ENCODE assay signal across 8 cellular contexts in genomic region chr13:52449323-52450011, GRCh38. TPM values are rescaled to one million over a fixed set of nuclear protein-coding genes. Genes with fewer than 3 reads are reported as not detected.
DNase-seq lines count a peak whose midpoint lies in the region; ATAC-seq and TF ChIP-seq lines count a peak whose summit lies in the region.

No MANE protein-coding gene starts in this region.

- H3K79me2 ChIP-seq in mammary epithelial cell (ENCODE audit: insufficient read depth, low read length), result peaks cover 53% of the 10 kb centered on the region

- H3K4me2 ChIP-seq in mammary epithelial cell (ENCODE audit: insufficient read depth, low read depth, low read length) (peak overlapping the region; percentile 93), mesenchymal stem cell (ENCODE audit: low read length, poor library complexity, severe bottlenecking) (peak overlapping the region; percentile 75)

- no peak overlapping the region for H2BK5ac ChIP-seq in mesenchymal stem cell (ENCODE audit: low read depth, low read length, poor library complexity, severe bottlenecking)

- no peak overlapping the region for H2BK15ac ChIP-seq in mesenchymal stem cell (ENCODE audit: low read depth, poor library complexity, severe bottlenecking)

- no peak overlapping the region for H2BK120ac ChIP-seq in mesenchymal stem cell (ENCODE audit: low read depth, low read length)

- H3K27me3 ChIP-seq in mammary epithelial cell (ENCODE audit: insufficient read depth, low read length), result no peaks in the 10 kb centered on the region
- H3K27me3 ChIP-seq in mesenchymal stem cell (ENCODE audit: control insufficient read depth in 1 of 2, insufficient read depth in 1 of 2, low read length in 2 of 2), result no peaks in the 10 kb centered on the region

- H4K91ac ChIP-seq in mesenchymal stem cell (ENCODE audit: low read length), result peak overlapping the region; percentile 98

- TF ChIP-seq CTCF in mammary epithelial cell (conservative IDR thresholded peaks at IDR 0.05 in 1 of 2, IDR thresholded peaks at IDR 0.05 in 1 of 2; ENCODE audit: extremely low read depth in 1 of 2, insufficient read depth in 1 of 2, low read depth in 1 of 2, low read length in 2 of 2), result no peak

- peak overlapping the region in 1 of 2 experiments; percentile 99 for H3K14ac ChIP-seq in mesenchymal stem cell (ENCODE audit: low read length in 2 of 2)

- 1% methylated on average over 10 of the region's 11 CpGs for WGBS in mammary epithelial cell (ENCODE audit: low coverage, missing lambda C conversion rate)
- WGBS in mesenchymal stem cell, result 15% methylated on average over 9 of the region's 11 CpGs

- H3K23ac ChIP-seq in mesenchymal stem cell (ENCODE audit: low read length in 2 of 2), result peak overlapping the region in 1 of 2 experiments; percentile 89

- H4K20me1 ChIP-seq in mammary epithelial cell (ENCODE audit: insufficient read depth, low read length), result no peaks in the 10 kb centered on the region

- DNase-seq in G401 (ENCODE audit: low spot score) (peak; percentile 66), KG1 (lab: John Stamatoyannopoulos, UW) (peak; percentile 19), mammary epithelial cell (peak; percentile 20), mesenchymal stem cell (peak; percentile 19), NCI-H1930 (lab: John Stamatoyannopoulos, UW) (no peak)

- in situ Hi-C loops in G401 (cut with HindIII; ENCODE audit: low sequenced_read_pairs), result no loop called here
- in situ Hi-C loops in mammary epithelial cell (cut with MboI; ENCODE audit: low sequenced_read_pairs in 2 of 2), result loop anchor here (5.0 to 25.0 kb wide), 5 partner anchors 37 to 437 kb away; partner anchors contain the start of genes ALG11 (in 1 of the 2), ATP7B (in 1 of the 2) and UTP14C (in 1 of the 2)

- no peak for ATAC-seq in HG02623 (IDR thresholded peaks at IDR 0.05; ENCODE audit: unreplicated experiment)
- no peak for ATAC-seq in HG03196 (IDR thresholded peaks at IDR 0.05; ENCODE audit: unreplicated experiment)
- no peak for ATAC-seq in GM21737 (IDR thresholded peaks at IDR 0.05; ENCODE audit: unreplicated experiment)

- H3K18ac ChIP-seq in mesenchymal stem cell (ENCODE audit: low read depth in 1 of 2, low read length in 2 of 2), result peak overlapping the region; percentile 99 to 100

- dilution Hi-C loops in mammary epithelial cell (cut with HindIII; ENCODE audit: low sequenced_read_pairs), result loop anchor here (5.0 kb wide), 1 partner anchor 97 kb away; no protein-coding TSS in a partner anchor

- BruUV-seq in mammary epithelial cell (replicated peaks; lab: Mats Ljungman, UMichigan), result TSS peak; percentile 43

- CTCF ChIA-PET in mammary epithelial cell (lab: Charles Lee; ENCODE audit: low non-redundant PET), result interaction anchor here (1.1 kb wide), 1 partner anchor 213 kb away, joined by 6 read pairs; no protein-coding TSS in a partner anchor

- H3K27ac ChIP-seq in mammary epithelial cell (ENCODE audit: insufficient read depth, low read depth, low read length) (peak overlapping the region; percentile 79), mesenchymal stem cell (ENCODE audit: low read length, poor library complexity, severe bottlenecking) (peak overlapping the region; percentile 85)

- peaks cover 7% of the 10 kb centered on the region for H3K79me1 ChIP-seq in mesenchymal stem cell (replicated peaks; ENCODE audit: low read length, poor library complexity, severe bottlenecking)

- intact Hi-C loops in mammary epithelial cell (cut with micrococcal nuclease), result loop anchor here (1.0 to 10.0 kb wide), 8 partner anchors 45 to 635 kb away; partner anchors contain the start of genes ALG11, ATP7B, NEK3 and NEK5

- H3K36me3 ChIP-seq in mammary epithelial cell (ENCODE audit: insufficient read depth, low read length), result peaks cover 3% of the 10 kb centered on the region
- peaks cover 0 to 8% of the 10 kb centered on the region in 2 experiments for H3K36me3 ChIP-seq in mesenchymal stem cell (ENCODE audit: control insufficient read depth in 1 of 2, insufficient read depth in 2 of 2, low read depth in 1 of 2, low read length in 2 of 2)

- peak overlapping the region; percentile 100 for H4K8ac ChIP-seq in mesenchymal stem cell (ENCODE audit: low read length)

- peak overlapping the region; percentile 85 for H3K9ac ChIP-seq in mammary epithelial cell (ENCODE audit: insufficient read depth, low read length)
- peak overlapping the region; percentile 89 for H3K9ac ChIP-seq in mesenchymal stem cell (ENCODE audit: low read length)

- no peak overlapping the region for H2AK5ac ChIP-seq in mesenchymal stem cell (ENCODE audit: low read length, severe bottlenecking)

- H2AFZ ChIP-seq in mammary epithelial cell (ENCODE audit: low read depth, low read length) (peak overlapping the region; percentile 95), mesenchymal stem cell (ENCODE audit: low read depth, low read length) (no peak overlapping the region)

- peak overlapping the region in 1 of 2 experiments; percentile 51 for H2BK12ac ChIP-seq in mesenchymal stem cell (ENCODE audit: low read length in 2 of 2)

- peaks cover 42% of the 10 kb centered on the region for H3K4me1 ChIP-seq in mammary epithelial cell (ENCODE audit: insufficient read depth, low read length)
- peaks cover 9% of the 10 kb centered on the region for H3K4me1 ChIP-seq in mesenchymal stem cell (ENCODE audit: control insufficient read depth, insufficient read depth, low read depth, low read length)

- H3K4ac ChIP-seq in mesenchymal stem cell (ENCODE audit: low read depth in 1 of 2, low read length in 2 of 2), result peak overlapping the region; percentile 24 to 98

- H3K4me3 ChIP-seq in mammary epithelial cell (replicated peaks in 1 of 3; ENCODE audit: insufficient read depth in 1 of 3, low read depth in 2 of 3, low read length in 3 of 3), result peak overlapping the region; percentile 72 to 85 (median 73)
- H3K4me3 ChIP-seq in mesenchymal stem cell (ENCODE audit: insufficient read depth in 1 of 2, low read depth in 1 of 2, low read length in 2 of 2), result peak overlapping the region; percentile 81 to 93

- H3K9me3 ChIP-seq in mammary epithelial cell (replicated peaks; ENCODE audit: insufficient read depth, low read length) (no peaks in the 10 kb centered on the region), mesenchymal stem cell (ENCODE audit: control insufficient read depth, low read length) (no peaks in the 10 kb centered on the region)

RNA-seq across cellular contexts. Expression of gene VPS36, which starts 1.0 kb away (rescaled TPM):
- 12.6 and 21.2 TPM in 2 replicates for total RNA-seq in G401 (2014; rRNA removed; shearing (Covaris generic))
- 10 to 100 TPM; 40.5 to 48.7 TPM for total RNA-seq in mammary epithelial cell
- 9.0 TPM for polyA plus RNA-seq in mammary epithelial cell
- 20.3 TPM for polyA minus RNA-seq in mammary epithelial cell
- polyA plus RNA-seq in mesenchymal stem cell (2013, experiment 1 of 2), result 23.3 TPM
- 24.1 TPM for polyA plus RNA-seq in mesenchymal stem cell (2013, experiment 2 of 2)

RNA-seq across cellular contexts. Expression of gene CKAP2, which starts 5.8 kb away (rescaled TPM):
- 42.8 and 75.3 TPM in 2 replicates for total RNA-seq in G401 (2014; rRNA removed; shearing (Covaris generic))
- 10 to 100 TPM; 34.3 to 46.7 TPM for total RNA-seq in mammary epithelial cell
- polyA plus RNA-seq in mammary epithelial cell, result 15.5 TPM
- polyA minus RNA-seq in mammary epithelial cell, result 30.7 TPM
- 22.2 TPM for polyA plus RNA-seq in mesenchymal stem cell (2013, experiment 1 of 2)
- 23.1 TPM for polyA plus RNA-seq in mesenchymal stem cell (2013, experiment 2 of 2)

RNA-seq across cellular contexts. Expression of gene THSD1, which starts 43.5 kb away (rescaled TPM):
- total RNA-seq in G401 (2014; rRNA removed; shearing (Covaris generic)), result 0.55 and 1.3 TPM in 2 replicates
- total RNA-seq in mammary epithelial cell, result 10 to 100 TPM; 27.2 to 44.5 TPM
- 30.7 TPM for polyA plus RNA-seq in mammary epithelial cell
- 30.0 TPM for polyA minus RNA-seq in mammary epithelial cell
- 0.14 TPM for polyA plus RNA-seq in mesenchymal stem cell (2013, experiment 1 of 2)
- polyA plus RNA-seq in mesenchymal stem cell (2013, experiment 2 of 2), result 0.07 TPM

Comparison
In these comparisons a context has a peak if more than half of its experiments do, and no peak if none do; other contexts are left out.
1. DNase-seq: peak in G401 (single experiment), KG1 (single experiment), mammary epithelial cell (single experiment) and mesenchymal stem cell (single experiment); none in NCI-H1930 (0 of 2).
2. RNA of gene THSD1, which starts 43.5 kb away (total RNA-seq): 27.2 to 44.5 TPM in mammary epithelial cell; 0.55 to 1.3 TPM in G401; every median in the first group is over 10 times any median in the second.